ENCODE assay signal across 1 cellular context in genomic region chr2:215654177-215654850, GRCh38.
TF ChIP-seq lines count a peak whose summit lies in the region.

No MANE protein-coding gene starts in this region.

TF ChIP-seq in IMR-90, 13 proteins besides CTCF, POLR2A, EP300 and RAD21:
- no peak for TF ChIP-seq NFE2L2 (IDR thresholded peaks at IDR 0.05; ENCODE audit: low read depth, low read length)
